Comparison of ENCODE assay signal across 22 cellular contexts in genomic region chr10:98080474-98080873, GRCh38. TPM values are rescaled to one million over a fixed set of nuclear protein-coding genes. Genes with fewer than 3 reads are reported as not detected.
"Had no signal": no experiment of that assay in that cellular context is flagged by ENCODE, and none has a peak within 500 bp of the region (broad histone marks: within the 10 kb centered on the region; RNA-seq: fewer than 3 reads in every experiment).

No MANE protein-coding gene starts in this region.

- H3K27ac ChIP-seq: breast epithelium, RWPE1, SJSA1 had no signal

- H3K4me1 ChIP-seq: breast epithelium, SJSA1 had no signal

- H3K9me3 Mint-ChIP-seq: T-helper 1 cell treated with Interleukin-12 subunit alpha and Interleukin-12 subunit beta and Interleukin-4 antibody, amounts not matched to agents 30 μg/mL and 1 μg/mL, for 36 hours had no signal

- DNase-seq: activated CD4-positive, alpha-beta T cell treated with anti-CD3 and anti-CD28 coated beads for 4 hours; activated CD8-positive, alpha-beta memory T cell treated with anti-CD3 and anti-CD28 coated beads, Interleukin-2, amount 50 U/mL, for 48 hours; activated CD8-positive, alpha-beta T cell treated with anti-CD3 and anti-CD28 coated beads, Interleukin-2, amount 10 ng/mL, durations not matched to agents 7 days and 5 days; activated naive CD4-positive, alpha-beta T cell treated with anti-CD3 and anti-CD28 coated beads, Interleukin-2, amount 50 U/mL, for 16 hours; activated T-cell treated with anti-CD3 and anti-CD28 coated beads, Interleukin-2, amount 50 U/mL, for 1 hour; aorta; MG63; MV-4-11; NCI-H1417 treated with DMSO at 0.1 percent for 48 hours; NCI-H1694; NCI-H2029; NCI-H2107; NCI-H345; NCI-H510A; NCI-H526 treated with DMSO at 0.1 percent for 48 hours; NCI-H82; OCI-M1; Right ventricle myocardium superior had no signal

- H3K4me3 Mint-ChIP-seq: activated CD8-positive, alpha-beta T cell treated with anti-CD3 and anti-CD28 coated beads, Interleukin-2, amount 10 ng/mL, durations not matched to agents 7 days and 5 days; T-helper 1 cell treated with Interleukin-12 subunit alpha and Interleukin-12 subunit beta and Interleukin-4 antibody, amounts not matched to agents 30 μg/mL and 1 μg/mL, for 36 hours had no signal

- H3K36me3 ChIP-seq: breast epithelium, MG63, SJSA1 had no signal

- H3K27ac Mint-ChIP-seq: activated CD8-positive, alpha-beta T cell treated with anti-CD3 and anti-CD28 coated beads, Interleukin-2, amount 10 ng/mL, durations not matched to agents 7 days and 5 days; T-helper 1 cell treated with Interleukin-12 subunit alpha and Interleukin-12 subunit beta and Interleukin-4 antibody, amounts not matched to agents 30 μg/mL and 1 μg/mL, for 36 hours had no signal

- H3K9me3 ChIP-seq: breast epithelium, MG63, SJSA1 had no signal

- H3K4me3 ChIP-seq: breast epithelium, MG63, SJSA1 had no signal

- H3K27me3 ChIP-seq: breast epithelium, MG63, SJSA1 had no signal

RNA-seq across cellular contexts. Expression of gene CRTAC1, which starts 50.1 kb away (rescaled TPM):
- total RNA-seq: activated CD8-positive, alpha-beta T cell treated with anti-CD3 and anti-CD28 coated beads, Interleukin-2, amount 10 ng/mL, durations not matched to agents 7 days and 5 days; SJSA1 had no signal
